Comparison of ENCODE assay signal across 21 cellular contexts in genomic region chr3:140421884-140422283, GRCh38.
DNase-seq lines count a peak whose midpoint lies in the region; ATAC-seq and TF ChIP-seq lines count a peak whose summit lies in the region.
"Had no signal": no experiment of that assay in that cellular context is flagged by ENCODE, and none has a peak within 500 bp of the region (broad histone marks: within the 10 kb centered on the region; RNA-seq: fewer than 3 reads in every experiment).

No MANE protein-coding gene starts in this region.

- H3K9me3 ChIP-seq in RWPE2 (ENCODE audit: severe bottlenecking): no peaks in the 10 kb centered on the region
- H3K9me3 ChIP-seq: BE2C, Caco-2, SJCRH30 had no signal

- no peaks in the 10 kb centered on the region for H3K27me3 ChIP-seq in RWPE2 (ENCODE audit: insufficient read depth, poor library complexity, severe bottlenecking)
- H3K27me3 ChIP-seq in mesendoderm (ENCODE audit: insufficient read depth, low read length, poor library complexity): no peaks in the 10 kb centered on the region
- H3K27me3 ChIP-seq: BE2C, SJCRH30 had no signal

- H2BK15ac ChIP-seq in mesendoderm (replicated peaks; ENCODE audit: low read depth): no peak overlapping the region

- H4K8ac ChIP-seq in mesendoderm (ENCODE audit: low read depth, low read length): no peak overlapping the region

- H3K4ac ChIP-seq in mesendoderm (ENCODE audit: low read depth, low read length): no peak overlapping the region

- no peaks in the 10 kb centered on the region for H3K79me2 ChIP-seq in mesendoderm (ENCODE audit: control insufficient read depth, insufficient read depth, low read length)

- H2BK5ac ChIP-seq in mesendoderm (ENCODE audit: low read length): no peak overlapping the region

- no peak overlapping the region for H3K27ac ChIP-seq in RWPE2 (ENCODE audit: poor library complexity, severe bottlenecking)
- no peak overlapping the region for H3K27ac ChIP-seq in mesendoderm (ENCODE audit: low read depth, low read length)
- H3K27ac ChIP-seq: KMS-11, PC-9, SJCRH30 had no signal

- no peak overlapping the region for H3K4me2 ChIP-seq in mesendoderm (ENCODE audit: low read length)
- H3K4me2 ChIP-seq: KMS-11, PC-9 had no signal

- H3K56ac ChIP-seq in mesendoderm (ENCODE audit: low read length): no peak overlapping the region

- no CpG with 5 or more reads among the region's 1 CpG for WGBS in mesendoderm (ENCODE audit: extremely low coverage, insufficient coverage, low lambda C conversion rate)

- H3K36me3 ChIP-seq in RWPE2 (ENCODE audit: low read depth) (no peaks in the 10 kb centered on the region), mesendoderm (ENCODE audit: control insufficient read depth, insufficient read depth, low read length) (no peaks in the 10 kb centered on the region)
- H3K36me3 ChIP-seq: BE2C, SJCRH30 had no signal

- H2AK5ac ChIP-seq in mesendoderm (ENCODE audit: low read length): no peak overlapping the region

- no peak overlapping the region for H3K4me3 ChIP-seq in RWPE2 (ENCODE audit: severe bottlenecking)
- no peak overlapping the region for H3K4me3 ChIP-seq in epithelial cell of esophagus (ENCODE audit: low read length)
- H3K4me3 ChIP-seq in mesendoderm (ENCODE audit: low read length): no peak overlapping the region
- H3K4me3 ChIP-seq: PC-9, SJCRH30 had no signal

- H3K79me1 ChIP-seq in mesendoderm (ENCODE audit: low read length): no peaks in the 10 kb centered on the region

- peak overlapping the region; percentile 52 for H3K18ac ChIP-seq in mesendoderm (ENCODE audit: low read length)

- no peak overlapping the region for H2BK120ac ChIP-seq in mesendoderm (ENCODE audit: low read depth, low read length)

- no peak overlapping the region for H4K5ac ChIP-seq in mesendoderm (ENCODE audit: low read length)

- TF ChIP-seq CTCF in RWPE2 (IDR thresholded peaks at IDR 0.05; ENCODE audit: poor library complexity, severe bottlenecking): no peak
- no peak for TF ChIP-seq CTCF in epithelial cell of esophagus (IDR thresholded peaks at IDR 0.05; ENCODE audit: insufficient read depth, low read depth, low read length, missing control alignments)

- ATAC-seq in RWPE2 (ENCODE audit: low read depth) (peak; percentile 60; the same call in 2 of the 3 replicates), HG02981 (IDR thresholded peaks at IDR 0.05; ENCODE audit: unreplicated experiment) (no peak)
- ATAC-seq: HepG2 had no signal

- H3K4me1 ChIP-seq in RWPE2 (ENCODE audit: insufficient read depth, poor library complexity, severe bottlenecking) (peaks cover 15% of the 10 kb centered on the region), mesendoderm (ENCODE audit: control insufficient read depth, low read depth, low read length) (no peaks in the 10 kb centered on the region)
- H3K4me1 ChIP-seq: BE2C had no signal

- DNase-seq in EH (ENCODE audit: low read depth) (peak; percentile 30), RWPE2 (ENCODE audit: low spot score) (no peak), epithelial cell of esophagus (ENCODE audit: low read depth) (peak; percentile 49), mesendoderm (no peak), kidney glomerular epithelial cell (lab: John Stamatoyannopoulos, UW) (no peak), iPS-NIHi7 (ENCODE audit: extremely low spot score) (no peak), C1 segment of cervical spinal cord (lab: John Stamatoyannopoulos, UW) (no peak)
- DNase-seq: BE2C; Caco-2; CD4-positive, alpha-beta T cell; DMS153; GF-D8; NCI-H1048; NCI-H1436; NCI-H1930; NCI-H526; PC-9; SJCRH30 had no signal

- H3K9ac ChIP-seq in mesendoderm (ENCODE audit: low read length): no peak overlapping the region
- H3K9ac ChIP-seq: KMS-11 had no signal

- no peak overlapping the region for H3K23ac ChIP-seq in mesendoderm (ENCODE audit: low read length)

Comparison
In these comparisons a context has a peak if more than half of its experiments do, and no peak if none do; other contexts are left out.
1. DNase-seq: peak in EH (single experiment) and epithelial cell of esophagus (single experiment); none in RWPE2 (single experiment), mesendoderm (single experiment), kidney glomerular epithelial cell (single experiment), iPS-NIHi7 (single experiment) and C1 segment of cervical spinal cord (0 of 14).